In genomic region chr6:113699239-113699638, GRCh38 we compare ENCODE assay signal across 34 cellular contexts.
"Had no signal": no experiment of that assay in that cellular context is flagged by ENCODE, and none has a peak within 500 bp of the region (broad histone marks: within the 10 kb centered on the region; RNA-seq: fewer than 3 reads in every experiment).

No MANE protein-coding gene starts in this region.

- H3K4me1 Mint-ChIP-seq: activated CD4-positive, alpha-beta T cell treated with anti-CD3 and anti-CD28 coated beads, Interleukin-2, amount 10 ng/mL, durations not matched to agents 24 days and 14 days; activated CD8-positive, alpha-beta memory T cell treated with anti-CD3 and anti-CD28 coated beads, Interleukin-2, amount 10 ng/mL, durations not matched to agents 7 days and 5 days; activated naive CD4-positive, alpha-beta T cell treated with anti-CD3 and anti-CD28 coated beads, Interleukin-2, amount 50 U/mL, for 24 hours; activated naive CD8-positive, alpha-beta T cell treated with anti-CD3 and anti-CD28 coated beads for 36 hours; activated naive CD8-positive, alpha-beta T cell treated with anti-CD3 and anti-CD28 coated beads, Interleukin-2, amount 50 U/mL, for 24 hours; T-helper 17 cell had no signal

- H3K36me3 Mint-ChIP-seq: activated CD4-positive, alpha-beta memory T cell treated with anti-CD3 and anti-CD28 coated beads for 36 hours; activated CD8-positive, alpha-beta memory T cell treated with anti-CD3 and anti-CD28 coated beads, Interleukin-2, amount 10 ng/mL, durations not matched to agents 7 days and 5 days; activated naive CD4-positive, alpha-beta T cell treated with anti-CD3 and anti-CD28 coated beads, Interleukin-2, amount 50 U/mL, for 24 hours; activated naive CD8-positive, alpha-beta T cell treated with anti-CD3 and anti-CD28 coated beads for 36 hours; brain had no signal

- H3K9me3 Mint-ChIP-seq: activated B cell treated with CpG ODN at 0.5 μM for 24 hours; activated CD4-positive, alpha-beta memory T cell treated with anti-CD3 and anti-CD28 coated beads for 36 hours; activated naive CD4-positive, alpha-beta T cell treated with anti-CD3 and anti-CD28 coated beads for 36 hours; activated naive CD4-positive, alpha-beta T cell treated with anti-CD3 and anti-CD28 coated beads, Interleukin-2, amount 50 U/mL, for 24 hours; activated naive CD8-positive, alpha-beta T cell treated with anti-CD3 and anti-CD28 coated beads for 36 hours; activated naive CD8-positive, alpha-beta T cell treated with anti-CD3 and anti-CD28 coated beads, Interleukin-2, amount 50 U/mL, for 24 hours; activated T-helper 1 cell treated with anti-CD3 and anti-CD28 coated beads, Interleukin-12 subunit alpha, Interleukin-12 subunit beta, Interleukin-2, Interleukin-4 antibody, amounts not matched to agents 30 ng/mL and 10 ng/mL and 1 ng/mL, durations not matched to agents 14 hours and 24 hours and 36 hours; activated T-helper 2 cell treated with anti-CD3 and anti-CD28 coated beads, Interferon-gamma antibody, Interleukin-2, Interleukin-4, amounts not matched to agents 10 μg/mL and 5 μg/mL and 100 μg/mL, durations not matched to agents 14 hours and 24 hours and 36 hours; T-helper 2 cell treated with Interferon-gamma antibody and Interleukin-4, amounts not matched to agents 5 μg/mL and 100 μg/mL, for 36 hours had no signal

- ATAC-seq: activated CD4-positive, CD25-positive, alpha-beta regulatory T cell treated with anti-CD3 and anti-CD28 coated beads, Interleukin-2, amount 50 U/mL, for 24 hours; activated CD8-positive, alpha-beta memory T cell treated with anti-CD3 and anti-CD28 coated beads, Interleukin-2, amount 10 ng/mL, durations not matched to agents 7 days and 5 days; activated CD8-positive, alpha-beta T cell treated with anti-CD3 and anti-CD28 coated beads, Interleukin-2, amount 10 ng/mL, durations not matched to agents 7 days and 5 days; activated naive CD8-positive, alpha-beta T cell treated with anti-CD3 and anti-CD28 coated beads, Interleukin-2, amount 50 U/mL, for 24 hours; effector memory CD8-positive, alpha-beta T cell; gastroesophageal sphincter; heart right ventricle; T-helper 17 cell had no signal

- H3K4me3 Mint-ChIP-seq: activated B cell treated with CpG ODN at 0.5 μM for 24 hours; activated CD4-positive, alpha-beta memory T cell treated with anti-CD3 and anti-CD28 coated beads for 36 hours; activated CD4-positive, alpha-beta T cell treated with anti-CD3 and anti-CD28 coated beads, Interleukin-2, amount 10 ng/mL, durations not matched to agents 24 days and 14 days; activated CD8-positive, alpha-beta memory T cell treated with anti-CD3 and anti-CD28 coated beads, Interleukin-2, amount 10 ng/mL, durations not matched to agents 7 days and 5 days; activated CD8-positive, alpha-beta T cell treated with anti-CD3 and anti-CD28 coated beads, Interleukin-2, amount 10 ng/mL, durations not matched to agents 7 days and 5 days; activated naive CD4-positive, alpha-beta T cell treated with anti-CD3 and anti-CD28 coated beads for 36 hours; activated naive CD4-positive, alpha-beta T cell treated with anti-CD3 and anti-CD28 coated beads, Interleukin-2, amount 50 U/mL, for 24 hours; activated naive CD8-positive, alpha-beta T cell treated with anti-CD3 and anti-CD28 coated beads for 36 hours; activated naive CD8-positive, alpha-beta T cell treated with anti-CD3 and anti-CD28 coated beads, Interleukin-2, amount 50 U/mL, for 24 hours; activated T-helper 1 cell treated with anti-CD3 and anti-CD28 coated beads, Interleukin-12 subunit alpha, Interleukin-12 subunit beta, Interleukin-2, Interleukin-4 antibody, amounts not matched to agents 30 ng/mL and 10 ng/mL and 1 ng/mL, durations not matched to agents 14 hours and 24 hours and 36 hours; brain; effector memory CD8-positive, alpha-beta T cell; T-helper 17 cell; T-helper 2 cell treated with Interferon-gamma antibody and Interleukin-4, amounts not matched to agents 5 μg/mL and 100 μg/mL, for 36 hours had no signal

- H3K27ac Mint-ChIP-seq: activated B cell treated with CpG ODN at 0.5 μM for 24 hours; activated CD4-positive, alpha-beta memory T cell treated with anti-CD3 and anti-CD28 coated beads for 36 hours; activated CD4-positive, alpha-beta T cell treated with anti-CD3 and anti-CD28 coated beads, Interleukin-2, amount 10 ng/mL, durations not matched to agents 24 days and 14 days; activated CD8-positive, alpha-beta memory T cell treated with anti-CD3 and anti-CD28 coated beads, Interleukin-2, amount 10 ng/mL, durations not matched to agents 7 days and 5 days; activated CD8-positive, alpha-beta T cell treated with anti-CD3 and anti-CD28 coated beads, Interleukin-2, amount 10 ng/mL, durations not matched to agents 7 days and 5 days; activated naive CD4-positive, alpha-beta T cell treated with anti-CD3 and anti-CD28 coated beads for 36 hours; activated naive CD4-positive, alpha-beta T cell treated with anti-CD3 and anti-CD28 coated beads, Interleukin-2, amount 50 U/mL, for 24 hours; activated naive CD8-positive, alpha-beta T cell treated with anti-CD3 and anti-CD28 coated beads for 36 hours; activated naive CD8-positive, alpha-beta T cell treated with anti-CD3 and anti-CD28 coated beads, Interleukin-2, amount 50 U/mL, for 24 hours; activated T-helper 2 cell treated with anti-CD3 and anti-CD28 coated beads, Interferon-gamma antibody, Interleukin-2, Interleukin-4, amounts not matched to agents 10 μg/mL and 5 μg/mL and 100 μg/mL, durations not matched to agents 14 hours and 24 hours and 36 hours; brain; effector memory CD8-positive, alpha-beta T cell; T-helper 17 cell; T-helper 2 cell treated with Interferon-gamma antibody and Interleukin-4, amounts not matched to agents 5 μg/mL and 100 μg/mL, for 36 hours had no signal

- DNase-seq: activated B cell treated with CpG ODN at 0.5 μM for 24 hours; activated CD4-positive, alpha-beta memory T cell treated with anti-CD3 and anti-CD28 coated beads for 36 hours; activated CD4-positive, alpha-beta T cell treated with anti-CD3 and anti-CD28 coated beads, Interleukin-2, amount 10 ng/mL, durations not matched to agents 24 days and 14 days; activated CD8-positive, alpha-beta memory T cell treated with anti-CD3 and anti-CD28 coated beads, Interleukin-2, amount 10 ng/mL, durations not matched to agents 7 days and 5 days; activated CD8-positive, alpha-beta memory T cell treated with anti-CD3 and anti-CD28 coated beads, Interleukin-2, amount 50 U/mL, for 4 hours; activated CD8-positive, alpha-beta T cell treated with anti-CD3 and anti-CD28 coated beads, Interleukin-2, amount 10 ng/mL, durations not matched to agents 7 days and 5 days; activated effector memory CD4-positive, alpha-beta T cell treated with anti-CD3 and anti-CD28 coated beads, Interleukin-2, amount 50 U/mL, for 16 hours; activated naive CD4-positive, alpha-beta T cell treated with anti-CD3 and anti-CD28 coated beads for 36 hours; activated naive CD8-positive, alpha-beta T cell treated with anti-CD3 and anti-CD28 coated beads for 36 hours; activated naive CD8-positive, alpha-beta T cell treated with anti-CD3 and anti-CD28 coated beads, Interleukin-2, amount 50 U/mL, for 24 hours; activated T-cell treated with anti-CD3 and anti-CD28 coated beads, Interleukin-2, amount 50 U/mL, for 1 hour; activated T-cell treated with anti-CD3 and anti-CD28 coated beads, Interleukin-2, amount 50 U/mL, for 48 hours; adrenal gland; amygdala; aorta; central memory CD4-positive, alpha-beta T cell; cerebellar nuclear complex; colonic mucosa; effector CD4-positive, alpha-beta T cell; effector memory CD8-positive, alpha-beta T cell; erythroblast; esophagus squamous epithelium; foreskin melanocyte; heart right ventricle; T-helper 17 cell; T1000; WERI-Rb-1 had no signal

- H3K27me3 Mint-ChIP-seq: activated B cell treated with CpG ODN at 0.5 μM for 24 hours; activated CD4-positive, alpha-beta memory T cell treated with anti-CD3 and anti-CD28 coated beads for 36 hours; activated CD4-positive, alpha-beta T cell treated with anti-CD3 and anti-CD28 coated beads, Interleukin-2, amount 10 ng/mL, durations not matched to agents 24 days and 14 days; activated naive CD4-positive, alpha-beta T cell treated with anti-CD3 and anti-CD28 coated beads, Interleukin-2, amount 50 U/mL, for 24 hours; activated naive CD8-positive, alpha-beta T cell treated with anti-CD3 and anti-CD28 coated beads for 36 hours; activated naive CD8-positive, alpha-beta T cell treated with anti-CD3 and anti-CD28 coated beads, Interleukin-2, amount 50 U/mL, for 24 hours; effector memory CD8-positive, alpha-beta T cell had no signal
